In the genomic region with DNA sequence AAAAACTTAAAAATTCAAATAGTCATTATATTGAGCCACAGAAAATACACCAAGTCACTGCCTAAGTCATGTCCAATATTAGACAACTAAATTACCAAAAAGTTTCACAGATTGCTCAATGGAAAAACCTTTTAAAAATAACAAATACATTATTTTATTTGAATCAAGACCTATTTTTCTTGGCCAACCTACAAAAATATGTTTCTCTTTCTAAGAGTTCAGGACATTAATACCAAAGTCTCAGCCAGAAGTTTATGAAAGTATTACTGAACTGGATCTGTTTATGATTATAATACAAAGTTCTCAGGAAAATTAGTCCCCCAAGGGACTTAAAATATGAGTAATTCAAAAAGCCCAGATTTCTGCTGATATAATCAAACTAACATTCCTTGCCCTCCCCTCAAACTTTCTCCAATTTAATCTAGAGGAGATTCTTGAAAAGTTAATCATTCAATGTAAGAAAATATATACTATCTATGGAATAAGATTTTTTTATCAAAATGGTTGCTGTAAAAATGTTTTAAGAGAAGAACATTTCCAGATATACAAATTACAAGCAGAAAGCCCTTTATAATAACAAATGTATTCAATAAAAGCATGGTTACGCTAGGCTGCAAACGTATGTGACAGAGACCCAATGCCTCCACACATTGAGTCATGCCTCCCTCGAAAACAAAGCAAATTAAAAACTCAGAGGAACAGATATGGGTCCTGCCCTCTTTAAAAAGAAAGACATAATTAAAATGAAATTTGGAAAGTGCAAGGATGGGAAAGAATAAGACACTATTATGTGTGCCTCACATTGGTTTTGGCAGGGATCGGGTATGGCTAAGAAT, we compare ENCODE assay signal across 12 cellular contexts.
DNase-seq lines count a peak whose midpoint lies in the region; ATAC-seq, FAIRE-seq and TF ChIP-seq lines count a peak whose summit lies in the region.
"Had no signal": no experiment of that assay in that cellular context is flagged by ENCODE, and none has a peak within 500 bp of the region (broad histone marks: within the 10 kb centered on the region; RNA-seq: fewer than 3 reads in every experiment).

No MANE protein-coding gene starts in this region.

- peak overlapping the region; percentile 73 for H3K4me2 ChIP-seq in A549

- peak; percentile 23 for FAIRE-seq in A549 (lab: Jason Lieb, UNC)
- FAIRE-seq in RCC 7860 (lab: Jason Lieb, UNC): peak; percentile 31
- FAIRE-seq in H54 (lab: Jason Lieb, UNC): no peak

- WGBS in A549 (ENCODE audit: missing lambda C conversion rate): 28% methylated on average over 4 of the region's 4 CpGs

- no peaks in the 10 kb centered on the region for H3K9me3 ChIP-seq in A549
- H3K9me3 ChIP-seq: spleen had no signal

- H3K4me1 ChIP-seq in A549: peaks cover 66% of the 10 kb centered on the region

- TF ChIP-seq RAD21 in A549 (conservative IDR thresholded peaks at IDR 0.05 in 1 of 2, IDR thresholded peaks at IDR 0.05 in 1 of 2): no peak

- ATAC-seq in A549 (peak; percentile 47 to 55; a peak in 3 of 6 replicates), GM21360 (IDR thresholded peaks at IDR 0.05; ENCODE audit: unreplicated experiment) (no peak)

- TF ChIP-seq EP300 in A549 (IDR thresholded peaks at IDR 0.05): no peak

- TF ChIP-seq POLR2A in A549 (IDR thresholded peaks at IDR 0.05; ENCODE audit: low read length) (no peak), H54 (IDR thresholded peaks at IDR 0.05; ENCODE audit: low read depth, low read length) (no peak)

- H3K27ac ChIP-seq in A549 (peak overlapping the region; percentile 76 to 91), epithelial cell of prostate (peak overlapping the region; percentile 65)
- H3K27ac ChIP-seq: spleen had no signal

- no peak for DNase-seq in A549 (ENCODE audit: low read depth in 1 of 2, low spot score in 1 of 2)
- no peak for DNase-seq in RCC 7860 (ENCODE audit: low spot score)
- DNase-seq in epithelial cell of prostate (ENCODE audit: low read depth, low spot score): no peak
- peak; percentile 11 for DNase-seq in left kidney (ENCODE audit: low read depth, low spot score)
- no peak for DNase-seq in activated CD4-positive, CD25-positive, alpha-beta regulatory T cell treated with anti-CD3 and anti-CD28 coated beads, Interleukin-2, amount 50 U/mL, for 72 hours
- no peak for DNase-seq in NCI-H1092 treated with DMSO at 0.1 percent for 48 hours (lab: John Stamatoyannopoulos, UW)
- DNase-seq in H54 (ENCODE audit: insufficient read length, low spot score): no peak
- DNase-seq: activated CD4-positive, alpha-beta T cell treated with anti-CD3 and anti-CD28 coated beads, Interleukin-2, amount 50 U/mL, for 4 hours; NCI-H1694; NCI-H526; spleen had no signal

- POLR2A ChIA-PET in A549 (lab: Yijun Ruan, JAX): interaction anchor here (1.3 kb wide), 1 partner anchor 95 kb away, joined by 3 read pairs; no protein-coding TSS in a partner anchor

- TF ChIP-seq CTCF in A549 (IDR thresholded peaks at IDR 0.05): no peak

- CTCF ChIA-PET in A549 (lab: Yijun Ruan, JAX): interaction anchor here (0.8 to 1.6 kb wide), 4 partner anchors 12 to 205 kb away, joined by 3 to 10 read pairs (median 4); no protein-coding TSS in a partner anchor

- H3K4me3 ChIP-seq in A549: no peak overlapping the region; the same call in 2 of the 3 replicates
- H3K4me3 ChIP-seq: spleen had no signal

TF ChIP-seq in A549, 52 proteins besides CTCF, POLR2A, EP300 and RAD21:
- no peak for TF ChIP-seq FOSB (CRISPR knock-in tag; IDR thresholded peaks at IDR 0.05)
- no peak for TF ChIP-seq HEYL (CRISPR knock-in tag; IDR thresholded peaks at IDR 0.05)
- TF ChIP-seq, protein P1, sequence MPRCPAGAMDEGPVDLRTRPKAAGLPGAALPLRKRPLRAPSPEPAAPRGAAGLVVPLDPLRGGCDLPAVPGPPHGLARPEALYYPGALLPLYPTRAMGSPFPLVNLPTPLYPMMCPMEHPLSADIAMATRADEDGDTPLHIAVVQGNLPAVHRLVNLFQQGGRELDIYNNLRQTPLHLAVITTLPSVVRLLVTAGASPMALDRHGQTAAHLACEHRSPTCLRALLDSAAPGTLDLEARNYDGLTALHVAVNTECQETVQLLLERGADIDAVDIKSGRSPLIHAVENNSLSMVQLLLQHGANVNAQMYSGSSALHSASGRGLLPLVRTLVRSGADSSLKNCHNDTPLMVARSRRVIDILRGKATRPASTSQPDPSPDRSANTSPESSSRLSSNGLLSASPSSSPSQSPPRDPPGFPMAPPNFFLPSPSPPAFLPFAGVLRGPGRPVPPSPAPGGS (IDR thresholded peaks at IDR 0.05): no peak
- 0 out of 4 replicates have a peak, but pooled peaks of 1 of the 2 experiments have one; percentile 2 for TF ChIP-seq CEBPB (IDR thresholded peaks at IDR 0.05)
